In genomic region chr6:16420332-16420714, GRCh38 we compare ENCODE assay signal across 11 cellular contexts.
DNase-seq lines count a peak whose midpoint lies in the region; ATAC-seq and TF ChIP-seq lines count a peak whose summit lies in the region.
"Had no signal": no experiment of that assay in that cellular context is flagged by ENCODE, and none has a peak within 500 bp of the region (broad histone marks: within the 10 kb centered on the region; RNA-seq: fewer than 3 reads in every experiment).

No MANE protein-coding gene starts in this region.

- peak overlapping the region; percentile 98 for H3K27ac Mint-ChIP-seq in stimulated activated naive CD8-positive, alpha-beta T cell treated with anti-CD3 and anti-CD28 coated beads, Interleukin-15, Interleukin-2, amounts not matched to agents 100 ng/mL and 50 ng/mL, for 24 hours

- 72 to 83% methylated on average over 2 of the region's 2 CpGs for WGBS in upper lobe of left lung, 2 donors

- H3K9me3 Mint-ChIP-seq in stimulated activated naive CD8-positive, alpha-beta T cell treated with anti-CD3 and anti-CD28 coated beads, Interleukin-15, Interleukin-2, amounts not matched to agents 100 ng/mL and 50 ng/mL, for 24 hours = no peaks in the 10 kb centered on the region

- intact Hi-C loops in vagina (cut with DNase I) = no loop called here

- no peaks in the 10 kb centered on the region for H3K27me3 ChIP-seq in vagina
- no peaks in the 10 kb centered on the region for H3K27me3 ChIP-seq in upper lobe of left lung
- H3K27me3 ChIP-seq: heart left ventricle had no signal

- DNase-seq in stimulated activated naive CD8-positive, alpha-beta T cell treated with anti-CD3 and anti-CD28 coated beads, Interleukin-15, Interleukin-2, amounts not matched to agents 100 U/mL and 50 U/mL, for 24 hours = no peak
- no peak for DNase-seq in coronary artery (ENCODE audit: low spot score)
- DNase-seq in vagina (ENCODE audit: extremely low spot score in 2 of 2) = no peak
- DNase-seq in upper lobe of left lung = no peak
- DNase-seq in GM03348 (ENCODE audit: low spot score) = no peak
- no peak for DNase-seq in RWPE1 (ENCODE audit: low spot score)
- DNase-seq: heart left ventricle, NCI-H510A treated with DMSO at 0.1 percent for 48 hours had no signal

- no peak for TF ChIP-seq EP300 in upper lobe of left lung (IDR thresholded peaks at IDR 0.05)

- peak overlapping the region; percentile 78 for H3K4me3 Mint-ChIP-seq in stimulated activated naive CD8-positive, alpha-beta T cell treated with anti-CD3 and anti-CD28 coated beads, Interleukin-15, Interleukin-2, amounts not matched to agents 100 ng/mL and 50 ng/mL, for 24 hours

- TF ChIP-seq POLR2A in vagina (IDR thresholded peaks at IDR 0.05) = no peak
- TF ChIP-seq POLR2A in upper lobe of left lung (IDR thresholded peaks at IDR 0.05) = no peak

- H3K27me3 Mint-ChIP-seq in stimulated activated naive CD8-positive, alpha-beta T cell treated with anti-CD3 and anti-CD28 coated beads, Interleukin-15, Interleukin-2, amounts not matched to agents 100 ng/mL and 50 ng/mL, for 24 hours = no peaks in the 10 kb centered on the region

- H3K27ac ChIP-seq in coronary artery (peak overlapping the region in 1 of 2 donors; percentile 68), vagina (peak overlapping the region; percentile 6), upper lobe of left lung (peak overlapping the region in 2 of 4 donors; percentile 8 to 18), RWPE1 (no peak overlapping the region)
- H3K27ac ChIP-seq: C4-2B had no signal

- H3K4me1 Mint-ChIP-seq in stimulated activated naive CD8-positive, alpha-beta T cell treated with anti-CD3 and anti-CD28 coated beads, Interleukin-15, Interleukin-2, amounts not matched to agents 100 ng/mL and 50 ng/mL, for 24 hours (ENCODE audit: low read depth) = peaks cover 56% of the 10 kb centered on the region

- no peak for TF ChIP-seq CTCF in coronary artery (IDR thresholded peaks at IDR 0.05)
- no peak for TF ChIP-seq CTCF in vagina (IDR thresholded peaks at IDR 0.05)
- no peak for TF ChIP-seq CTCF in upper lobe of left lung (IDR thresholded peaks at IDR 0.05)
- no peak for TF ChIP-seq CTCF in RWPE1 (conservative IDR thresholded peaks at IDR 0.05; ENCODE audit: low read depth)

- H3K4me3 ChIP-seq in coronary artery (peak overlapping the region; percentile 54), vagina (no peak overlapping the region), upper lobe of left lung (no peak overlapping the region)

- H3K36me3 ChIP-seq in vagina (no peaks in the 10 kb centered on the region), upper lobe of left lung (no peaks in the 10 kb centered on the region)
- H3K36me3 ChIP-seq: heart left ventricle had no signal

- POLR2A ChIA-PET in RWPE1 (lab: Yijun Ruan, JAX; ENCODE audit: low non-redundant PET) = no interaction called here

- no peak for ATAC-seq in stimulated activated naive CD8-positive, alpha-beta T cell treated with anti-CD3 and anti-CD28 coated beads, Interleukin-15, Interleukin-2, amounts not matched to agents 100 U/mL and 50 U/mL, for 24 hours
- peak; percentile 9 for ATAC-seq in HG03521 (IDR thresholded peaks at IDR 0.05; ENCODE audit: unreplicated experiment)
- no peak for ATAC-seq in upper lobe of left lung (ENCODE audit: low FRiP score in 2 of 2)

- H3K4me1 ChIP-seq in vagina (peaks cover 20% of the 10 kb centered on the region), upper lobe of left lung (peaks cover 0 to 12% (median 4%) of the 10 kb centered on the region in 4 donors)

- H3K9me3 ChIP-seq in vagina = no peaks in the 10 kb centered on the region
- H3K9me3 ChIP-seq in upper lobe of left lung = no peaks in the 10 kb centered on the region
- H3K9me3 ChIP-seq: heart left ventricle had no signal

- CTCF ChIA-PET in RWPE1 (lab: Yijun Ruan, JAX) = interaction anchor here (0.6 kb wide), 1 partner anchor 11 kb away, joined by 5 read pairs; no protein-coding TSS in a partner anchor

- H3K36me3 Mint-ChIP-seq in stimulated activated naive CD8-positive, alpha-beta T cell treated with anti-CD3 and anti-CD28 coated beads, Interleukin-15, Interleukin-2, amounts not matched to agents 100 ng/mL and 50 ng/mL, for 24 hours (ENCODE audit: low read depth) = no peaks in the 10 kb centered on the region
